ENCODE assay signal across 28 cellular contexts in genomic region chr11:77695417-77695816, GRCh38.
"Had no signal": no experiment of that assay in that cellular context is flagged by ENCODE, and none has a peak within 500 bp of the region (broad histone marks: within the 10 kb centered on the region; RNA-seq: fewer than 3 reads in every experiment).

No MANE protein-coding gene starts in this region.

- H3K4me1 ChIP-seq: esophagus muscularis mucosa, sigmoid colon, thyroid gland had no signal

- H3K4me1 Mint-ChIP-seq: naive thymus-derived CD4-positive, alpha-beta T cell; stimulated activated effector memory CD8-positive, alpha-beta T cell treated with anti-CD3 and anti-CD28 coated beads, Interleukin-12 subunit alpha, Interleukin-12 subunit beta, amount 100 ng/mL, for 72 hours; stimulated activated naive CD8-positive, alpha-beta T cell treated with anti-CD3 and anti-CD28 coated beads, Interleukin-15, amount 100 ng/mL, for 72 hours had no signal

- ATAC-seq: naive thymus-derived CD4-positive, alpha-beta T cell; stimulated activated effector memory CD8-positive, alpha-beta T cell treated with anti-CD3 and anti-CD28 coated beads, Interleukin-12 subunit alpha, Interleukin-12 subunit beta, amount 100 ng/mL, for 72 hours; stimulated activated naive CD8-positive, alpha-beta T cell treated with anti-CD3 and anti-CD28 coated beads, Interleukin-15, amount 100 ng/mL, for 72 hours had no signal

- H3K9me3 Mint-ChIP-seq: activated naive CD4-positive, alpha-beta T cell treated with anti-CD3 and anti-CD28 coated beads for 36 hours; naive thymus-derived CD4-positive, alpha-beta T cell; stimulated activated effector memory CD8-positive, alpha-beta T cell treated with anti-CD3 and anti-CD28 coated beads, Interleukin-12 subunit alpha, Interleukin-12 subunit beta, amount 100 ng/mL, for 72 hours; stimulated activated naive CD8-positive, alpha-beta T cell treated with anti-CD3 and anti-CD28 coated beads, Interleukin-15, amount 100 ng/mL, for 72 hours; T-helper 1 cell treated with Interleukin-12 subunit alpha and Interleukin-12 subunit beta and Interleukin-4 antibody, amounts not matched to agents 30 μg/mL and 1 μg/mL, for 36 hours had no signal

- H3K9me3 ChIP-seq: esophagus muscularis mucosa, ovary, sigmoid colon, SK-N-SH, thyroid gland had no signal

- H3K27ac ChIP-seq: brain microvascular endothelial cell, ovary, sigmoid colon, thyroid gland, VCaP had no signal

- DNase-seq: activated CD4-positive, alpha-beta T cell treated with anti-CD3 and anti-CD28 coated beads for 4 hours; activated CD4-positive, alpha-beta T cell treated with anti-CD3 and anti-CD28 coated beads, Interleukin-2, amount 50 U/mL, for 4 hours; activated CD8-positive, alpha-beta memory T cell treated with anti-CD3 and anti-CD28 coated beads for 24 hours; activated effector memory CD4-positive, alpha-beta T cell treated with Interleukin-2 at 50 U/mL for 16 hours; activated naive CD4-positive, alpha-beta T cell treated with anti-CD3 and anti-CD28 coated beads for 36 hours; amniotic stem cell; brain microvascular endothelial cell; caudate nucleus; cortex of kidney; foreskin melanocyte; hippocampal formation; kidney; naive thymus-derived CD4-positive, alpha-beta T cell; ovary; sigmoid colon; SK-N-SH; small intestine; stimulated activated CD4-positive, alpha-beta T cell treated with anti-CD3 and anti-CD28 coated beads, Interleukin-4, amount 100 ng/mL, for 24 hours; stimulated activated naive CD8-positive, alpha-beta T cell treated with anti-CD3 and anti-CD28 coated beads, Interleukin-15, amount 100 ng/mL, for 72 hours; substantia nigra; SW 1271; T-helper 9 cell; thyroid gland had no signal

- H3K4me3 Mint-ChIP-seq: activated naive CD4-positive, alpha-beta T cell treated with anti-CD3 and anti-CD28 coated beads for 36 hours; naive thymus-derived CD4-positive, alpha-beta T cell; stimulated activated effector memory CD8-positive, alpha-beta T cell treated with anti-CD3 and anti-CD28 coated beads, Interleukin-12 subunit alpha, Interleukin-12 subunit beta, amount 100 ng/mL, for 72 hours; stimulated activated naive CD8-positive, alpha-beta T cell treated with anti-CD3 and anti-CD28 coated beads, Interleukin-15, amount 100 ng/mL, for 72 hours; T-helper 1 cell treated with Interleukin-12 subunit alpha and Interleukin-12 subunit beta and Interleukin-4 antibody, amounts not matched to agents 30 μg/mL and 1 μg/mL, for 36 hours had no signal

- H3K36me3 ChIP-seq: ovary had no signal

- H3K27ac Mint-ChIP-seq: activated naive CD4-positive, alpha-beta T cell treated with anti-CD3 and anti-CD28 coated beads for 36 hours; progenitor cell of endocrine pancreas; stimulated activated effector memory CD8-positive, alpha-beta T cell treated with anti-CD3 and anti-CD28 coated beads, Interleukin-12 subunit alpha, Interleukin-12 subunit beta, amount 100 ng/mL, for 72 hours; T-helper 1 cell treated with Interleukin-12 subunit alpha and Interleukin-12 subunit beta and Interleukin-4 antibody, amounts not matched to agents 30 μg/mL and 1 μg/mL, for 36 hours had no signal

- H3K27me3 Mint-ChIP-seq: naive thymus-derived CD4-positive, alpha-beta T cell; progenitor cell of endocrine pancreas; stimulated activated naive CD8-positive, alpha-beta T cell treated with anti-CD3 and anti-CD28 coated beads, Interleukin-15, amount 100 ng/mL, for 72 hours had no signal

- H3K27me3 ChIP-seq: brain microvascular endothelial cell, esophagus muscularis mucosa, ovary, sigmoid colon, thyroid gland had no signal

- H3K4me3 ChIP-seq: esophagus muscularis mucosa, ovary, sigmoid colon, thyroid gland had no signal
